In genomic region chr12:51217968-51218606, GRCh38 we compare ENCODE assay signal across 8 cellular contexts. TPM values are rescaled to one million over a fixed set of nuclear protein-coding genes. Genes with fewer than 3 reads are reported as not detected.
DNase-seq lines count a peak whose midpoint lies in the region; ATAC-seq, FAIRE-seq and TF ChIP-seq lines count a peak whose summit lies in the region.

TSS of gene POU6F1 (minus strand) at chr12:51218062. CDS start at chr12:51206836, 11,226 bp downstream.

- ATAC-seq in HG03064 (IDR thresholded peaks at IDR 0.05; ENCODE audit: low read depth, unreplicated experiment) = peak; percentile 62

- peaks cover 2% of the 10 kb centered on the region for H3K36me3 Mint-ChIP-seq in chondrocyte (ENCODE audit: low read depth)

- H3K27ac Mint-ChIP-seq in chondrocyte (ENCODE audit: unreplicated experiment) = peak within 1 kb of the TSS; percentile 85

- peaks cover 17% of the 10 kb centered on the region for H3K4me1 Mint-ChIP-seq in chondrocyte (ENCODE audit: low read depth)

- no peaks in the 10 kb centered on the region for H3K27me3 Mint-ChIP-seq in chondrocyte (ENCODE audit: low read depth)

- peak; percentile 38 for FAIRE-seq in GM18507 (lab: Jason Lieb, UNC)

- peak within 1 kb of the TSS; percentile 74 for H3K4me3 Mint-ChIP-seq in chondrocyte (ENCODE audit: unreplicated experiment)

- TF ChIP-seq CTCF in chondrocyte (IDR thresholded peaks at IDR 0.05) = peak; percentile 74

- DNase-seq in A172 (ENCODE audit: low spot score) (peak; percentile 49), GM18507 (ENCODE audit: extremely low spot score, insufficient read length, low read depth) (peak; percentile 77), NCI-H2171 (lab: John Stamatoyannopoulos, UW) (peak; percentile 87), chondrocyte (ENCODE audit: low spot score) (no peak), kidney tubule cell (ENCODE audit: low spot score) (peak; percentile 89)
- DNase-seq in activated CD4-positive, alpha-beta T cell treated with anti-CD3 and anti-CD28 coated beads for 24 hours (ENCODE audit: low read depth in 2 of 2) = peak; percentile 31 to 42
- DNase-seq in stimulated activated CD4-positive, alpha-beta T cell treated with anti-CD3 and anti-CD28 coated beads, Interleukin-15, amount 100 ng/mL, for 24 hours = peak; percentile 74

- no peaks in the 10 kb centered on the region for H3K9me3 Mint-ChIP-seq in chondrocyte (ENCODE audit: low read depth)

RNA-seq across cellular contexts. Expression of gene POU6F1, which starts in this region (rescaled TPM):
- 0.81 and 1.0 TPM in 2 replicates for total RNA-seq in A172 (2014; rRNA removed; shearing (Covaris generic))
- total RNA-seq in chondrocyte = 9.9 to 11.2 TPM (median 10.2 TPM) in 3 replicates
